In genomic region chr6:147211349-147211748, GRCh38 we compare ENCODE assay signal across 27 cellular contexts.
"Had no signal": no experiment of that assay in that cellular context is flagged by ENCODE, and none has a peak within 500 bp of the region (broad histone marks: within the 10 kb centered on the region; RNA-seq: fewer than 3 reads in every experiment).

No MANE protein-coding gene starts in this region.

- H3K9ac ChIP-seq: neural progenitor cell had no signal

- H3K27ac ChIP-seq: left ventricle myocardium inferior, ovary, prostate gland, skin epidermis, suprapubic skin, tibial nerve, uterus had no signal

- H2AFZ ChIP-seq: neural progenitor cell had no signal

- H3K9me3 Mint-ChIP-seq: mesothelial cell of epicardium; naive B cell; natural killer cell; nephron progenitor cell; neural progenitor cell; stimulated activated naive CD8-positive, alpha-beta T cell treated with anti-CD3 and anti-CD28 coated beads, Interleukin-15, Interleukin-2, amounts not matched to agents 100 ng/mL and 50 ng/mL, for 24 hours; type B pancreatic cell had no signal

- H3K4me3 Mint-ChIP-seq: mesothelial cell of epicardium; naive B cell; natural killer cell; nephron progenitor cell; neural progenitor cell; stimulated activated naive CD8-positive, alpha-beta T cell treated with anti-CD3 and anti-CD28 coated beads, Interleukin-15, Interleukin-2, amounts not matched to agents 100 ng/mL and 50 ng/mL, for 24 hours; type B pancreatic cell had no signal

- H3K36me3 Mint-ChIP-seq: naive B cell, natural killer cell had no signal

- H3K9me3 ChIP-seq: left ventricle myocardium inferior, ovary, prostate gland, suprapubic skin, thoracic aorta, tibial nerve, uterus had no signal

- H3K4me2 ChIP-seq: neural progenitor cell had no signal

- DNase-seq: islet precursor cell; left ventricle myocardium inferior; mesendoderm; naive B cell; natural killer cell; nephron progenitor cell; ovary; posterior cingulate gyrus; retina; right cardiac atrium; stimulated activated CD4-positive, alpha-beta T cell treated with anti-CD3 and anti-CD28 coated beads, Interleukin-12 subunit alpha, Interleukin-12 subunit beta, amount 100 ng/mL, for 4 hours; stimulated activated CD4-positive, alpha-beta T cell treated with anti-CD3 and anti-CD28 coated beads, Interleukin-15, amount 100 ng/mL, for 24 hours; stimulated activated CD4-positive, alpha-beta T cell treated with anti-CD3 and anti-CD28 coated beads, Interleukin-2, amount 100 ng/mL, for 24 hours; stimulated activated CD4-positive, alpha-beta T cell treated with anti-CD3 and anti-CD28 coated beads, Interleukin-4, amount 100 ng/mL, for 1 hour; stimulated activated naive CD4-positive, alpha-beta T cell; uterus had no signal

- ATAC-seq: natural killer cell, right cardiac atrium, sciatic nerve had no signal

- H3K27ac Mint-ChIP-seq: mesothelial cell of epicardium; naive B cell; natural killer cell; nephron progenitor cell; neural progenitor cell; stimulated activated naive CD8-positive, alpha-beta T cell treated with anti-CD3 and anti-CD28 coated beads, Interleukin-15, Interleukin-2, amounts not matched to agents 100 ng/mL and 50 ng/mL, for 24 hours; type B pancreatic cell had no signal

- H3K27me3 Mint-ChIP-seq: naive B cell; stimulated activated naive CD8-positive, alpha-beta T cell treated with anti-CD3 and anti-CD28 coated beads, Interleukin-15, Interleukin-2, amounts not matched to agents 100 ng/mL and 50 ng/mL, for 24 hours; type B pancreatic cell had no signal

- H3K4me3 ChIP-seq: left ventricle myocardium inferior, lung, neural progenitor cell, ovary, prostate gland, skin epidermis, suprapubic skin, thoracic aorta, tibial nerve, uterus had no signal

- H3K4me1 ChIP-seq: prostate gland, uterus had no signal

- H3K27me3 ChIP-seq: neural progenitor cell, ovary, suprapubic skin, tibial nerve, uterus had no signal

- H3K36me3 ChIP-seq: left ventricle myocardium inferior, neural progenitor cell, ovary, prostate gland, suprapubic skin, thoracic aorta, tibial nerve, uterus had no signal
